Comparison of ENCODE assay signal across 8 cellular contexts in genomic region chr17:74987418-74987908, GRCh38. TPM values are rescaled to one million over a fixed set of nuclear protein-coding genes. Genes with fewer than 3 reads are reported as not detected.
DNase-seq lines count a peak whose midpoint lies in the region; ATAC-seq and TF ChIP-seq lines count a peak whose summit lies in the region.

TSS of gene CDR2L (plus strand) at chr17:74987632. CDS start at chr17:74988044, 412 bp downstream.

- TF ChIP-seq CTCF in BJ (IDR thresholded peaks at IDR 0.05; ENCODE audit: insufficient read depth, low read depth, low read length): no peak
- TF ChIP-seq CTCF in lower lobe of right lung (IDR thresholded peaks at IDR 0.05): no peak

- POLR2A ChIA-PET in BJ (lab: Charles Lee): no interaction called here
- POLR2A ChIA-PET in activated CD8-positive, alpha-beta T cell treated with anti-CD3 and anti-CD28 coated beads, Interleukin-2, amount 10 ng/mL, durations not matched to agents 7 days and 5 days (lab: Charles Lee): interaction anchor here (0.6 to 2.9 kb wide), 3 partner anchors 9 to 34 kb away, joined by 3 to 14 read pairs (median 3); partner anchors contain the start of gene MRPL58

- DNase-seq in BJ (ENCODE audit: low read depth): peak; percentile 70
- DNase-seq in HK-2 (ENCODE audit: unreplicated experiment): peak; percentile 93
- peak; percentile 85 for DNase-seq in NCI-H82 treated with DMSO at 0.1 percent for 48 hours (lab: John Stamatoyannopoulos, UW; ENCODE audit: unreplicated experiment)
- DNase-seq in activated CD8-positive, alpha-beta T cell treated with anti-CD3 and anti-CD28 coated beads, Interleukin-2, amount 10 ng/mL, durations not matched to agents 7 days and 5 days: peak; percentile 92
- peak; percentile 98 for DNase-seq in lower lobe of right lung
- peak; percentile 88 to 91 for DNase-seq in stimulated activated CD4-positive, alpha-beta T cell treated with anti-CD3 and anti-CD28 coated beads, Interleukin-4, amount 100 ng/mL, for 48 hours (ENCODE audit: low read depth in 2 of 2)

- peaks cover 12% of the 10 kb centered on the region for H3K4me1 ChIP-seq in ectodermal cell (ENCODE audit: control insufficient read depth, insufficient read depth, low read length)
- H3K4me1 ChIP-seq in lower lobe of right lung: peaks cover 32% of the 10 kb centered on the region

- H3K4me1 Mint-ChIP-seq in activated CD8-positive, alpha-beta T cell treated with anti-CD3 and anti-CD28 coated beads, Interleukin-2, amount 10 ng/mL, durations not matched to agents 7 days and 5 days (ENCODE audit: low read depth): peaks cover 15% of the 10 kb centered on the region

- H3K27me3 Mint-ChIP-seq in activated CD8-positive, alpha-beta T cell treated with anti-CD3 and anti-CD28 coated beads, Interleukin-2, amount 10 ng/mL, durations not matched to agents 7 days and 5 days (ENCODE audit: low read depth): peaks cover 48% of the 10 kb centered on the region

- ATAC-seq in GM19438 (IDR thresholded peaks at IDR 0.05; ENCODE audit: low read depth, unreplicated experiment) (peak; percentile 94), lower lobe of right lung (peak; percentile 94)
- ATAC-seq in activated CD8-positive, alpha-beta T cell treated with anti-CD3 and anti-CD28 coated beads, Interleukin-2, amount 10 ng/mL, durations not matched to agents 7 days and 5 days: peak; percentile 98

- H3K9me3 ChIP-seq in ectodermal cell (ENCODE audit: control insufficient read depth, low read length): no peaks in the 10 kb centered on the region
- H3K9me3 ChIP-seq in lower lobe of right lung: no peaks in the 10 kb centered on the region

- H3K36me3 ChIP-seq in BJ (ENCODE audit: control insufficient read depth, insufficient read depth, low read length) (no peaks in the 10 kb centered on the region; the same call in 1 of the 2 replicates), ectodermal cell (ENCODE audit: control insufficient read depth, insufficient read depth, low read length) (no peaks in the 10 kb centered on the region), lower lobe of right lung (no peaks in the 10 kb centered on the region)

- H3K9me3 Mint-ChIP-seq in activated CD8-positive, alpha-beta T cell treated with anti-CD3 and anti-CD28 coated beads, Interleukin-2, amount 10 ng/mL, durations not matched to agents 7 days and 5 days (ENCODE audit: insufficient read depth): no peaks in the 10 kb centered on the region

- CTCF ChIA-PET in BJ (lab: Yijun Ruan, JAX): interaction anchor here (0.6 to 2.4 kb wide), 10 partner anchors 9 to 62 kb away, joined by 3 to 19 read pairs (median 4); no protein-coding TSS in a partner anchor
- CTCF ChIA-PET in activated CD8-positive, alpha-beta T cell treated with anti-CD3 and anti-CD28 coated beads, Interleukin-2, amount 10 ng/mL, durations not matched to agents 7 days and 5 days (lab: Charles Lee): interaction anchor here (0.8 to 2.7 kb wide), 15 partner anchors 8 to 214 kb away, joined by 3 to 25 read pairs (median 4); partner anchors contain the start of genes HID1, MRPL58, OTOP2 and USH1G

- peak within 1 kb of the TSS; percentile 85 for H3K27ac ChIP-seq in ectodermal cell (ENCODE audit: insufficient read depth, low read depth, low read length, poor library complexity, severe bottlenecking)
- H3K27ac ChIP-seq in lower lobe of right lung: peak within 1 kb of the TSS; percentile 88

- H3K27me3 ChIP-seq in BJ (ENCODE audit: control insufficient read depth, insufficient read depth, low read length): no peaks in the 10 kb centered on the region
- no peaks in the 10 kb centered on the region for H3K27me3 ChIP-seq in ectodermal cell (ENCODE audit: control insufficient read depth, insufficient read depth, low read length, poor library complexity, severe bottlenecking)
- no peaks in the 10 kb centered on the region for H3K27me3 ChIP-seq in lower lobe of right lung (ENCODE audit: low read depth)

- intact Hi-C loops in lower lobe of right lung (cut with DNase I): no loop called here

- WGBS in ectodermal cell, 2 experiments: 0% methylated on average over 51 of the region's 51 CpGs

- H3K4me3 ChIP-seq in BJ (ENCODE audit: low read depth, low read length) (peak within 1 kb of the TSS; percentile 82), ectodermal cell (ENCODE audit: insufficient read depth, low read depth, low read length) (peak within 1 kb of the TSS; percentile 82), lower lobe of right lung (peak within 1 kb of the TSS; percentile 72)

- no peaks in the 10 kb centered on the region for H3K36me3 Mint-ChIP-seq in activated CD8-positive, alpha-beta T cell treated with anti-CD3 and anti-CD28 coated beads, Interleukin-2, amount 10 ng/mL, durations not matched to agents 7 days and 5 days (ENCODE audit: low read depth)

- peak within 1 kb of the TSS; percentile 74 for H3K4me3 Mint-ChIP-seq in activated CD8-positive, alpha-beta T cell treated with anti-CD3 and anti-CD28 coated beads, Interleukin-2, amount 10 ng/mL, durations not matched to agents 7 days and 5 days

- H3K27ac Mint-ChIP-seq in activated CD8-positive, alpha-beta T cell treated with anti-CD3 and anti-CD28 coated beads, Interleukin-2, amount 10 ng/mL, durations not matched to agents 7 days and 5 days: no peak within 1 kb of the TSS

RNA-seq across cellular contexts. Expression of gene CDR2L, which starts in this region (rescaled TPM):
- 12.5 and 19.6 TPM in 2 replicates for polyA plus RNA-seq in BJ (2011; rRNA removed)
- polyA minus RNA-seq in BJ (2011; rRNA and poly(A)+ RNA removed): 10.6 and 13.5 TPM in 2 replicates
- total RNA-seq in activated CD8-positive, alpha-beta T cell treated with anti-CD3 and anti-CD28 coated beads, Interleukin-2, amount 10 ng/mL, durations not matched to agents 7 days and 5 days: under 1 TPM; 0.13 to 0.18 TPM
- polyA plus RNA-seq in ectodermal cell (2013, experiment 1 of 4): 20.2 TPM
- polyA plus RNA-seq in ectodermal cell (2013, experiment 2 of 4): 16.9 TPM
- 14.8 TPM for polyA plus RNA-seq in ectodermal cell (2013, experiment 3 of 4)
- polyA plus RNA-seq in ectodermal cell (2013, experiment 4 of 4): 14.8 TPM
- 12.6 TPM for total RNA-seq in lower lobe of right lung

Comparison
In these comparisons a context has a peak if more than half of its experiments do, and no peak if none do; other contexts are left out.
1. Peak in every context shown above with its lines: DNase-seq, ATAC-seq, H3K4me3 ChIP-seq and H3K27ac ChIP-seq.
2. RNA of gene CDR2L (total RNA-seq): 12.6 TPM in lower lobe of right lung (single experiment); 0.13 to 0.18 TPM in activated CD8-positive, alpha-beta T cell treated with anti-CD3 and anti-CD28 coated beads, Interleukin-2, amount 10 ng/mL, durations not matched to agents 7 days and 5 days; every median in the first group is over 10 times any median in the second.
3. Peak in DNase-seq and ATAC-seq in activated CD8-positive, alpha-beta T cell treated with anti-CD3 and anti-CD28 coated beads, Interleukin-2, amount 10 ng/mL, durations not matched to agents 7 days and 5 days; RNA of the gene not detected or under 1 TPM.